ENCODE assay signal across 15 cellular contexts in genomic region chr21:36847189-36847588, GRCh38.
DNase-seq lines count a peak whose midpoint lies in the region; ATAC-seq and TF ChIP-seq lines count a peak whose summit lies in the region.
"Had no signal": no experiment of that assay in that cellular context is flagged by ENCODE, and none has a peak within 500 bp of the region (broad histone marks: within the 10 kb centered on the region; RNA-seq: fewer than 3 reads in every experiment).

No MANE protein-coding gene starts in this region.

- H3K4me1 ChIP-seq in esophagus squamous epithelium, result peaks cover 0 to 32% (median 3%) of the 10 kb centered on the region in 3 donors
- peaks cover 18% of the 10 kb centered on the region for H3K4me1 ChIP-seq in osteoblast (ENCODE audit: insufficient read depth, low read length)

- H3K79me2 ChIP-seq in osteoblast (ENCODE audit: insufficient read depth, low read length), result peaks cover 2% of the 10 kb centered on the region

- intact Hi-C loops in esophagus squamous epithelium (cut with DNase I), result no loop called here

- no peak for TF ChIP-seq CTCF in esophagus squamous epithelium (IDR thresholded peaks at IDR 0.05)
- no peak for TF ChIP-seq CTCF in osteoblast (IDR thresholded peaks at IDR 0.05; ENCODE audit: extremely low read depth, low read depth, low read length)

- no peaks in the 10 kb centered on the region for H4K20me1 ChIP-seq in osteoblast (ENCODE audit: insufficient read depth, low read length)

- peak overlapping the region; percentile 51 for H3K4me2 ChIP-seq in osteoblast (ENCODE audit: insufficient read depth, low read length)

- H3K27me3 ChIP-seq in esophagus squamous epithelium (no peaks in the 10 kb centered on the region), osteoblast (ENCODE audit: insufficient read depth, low read length) (no peaks in the 10 kb centered on the region)

- peak; percentile 68 for DNase-seq in Daoy (ENCODE audit: low read depth)
- DNase-seq in RPMI7951 (ENCODE audit: low read depth), result peak; percentile 77
- DNase-seq in esophagus squamous epithelium (lab: John Stamatoyannopoulos, UW), result no peak
- peak; percentile 94 for DNase-seq in osteoblast (ENCODE audit: insufficient read length, low spot score, missing footprints)
- DNase-seq in SIG-M5 (lab: John Stamatoyannopoulos, UW), result no peak
- no peak for DNase-seq in stimulated activated CD4-positive, alpha-beta T cell treated with anti-CD3 and anti-CD28 coated beads, Interleukin-4, amount 100 ng/mL, for 4 hours
- no peak for DNase-seq in cortex of kidney (lab: John Stamatoyannopoulos, UW)
- DNase-seq: activated T-cell treated with anti-CD3 and anti-CD28 coated beads for 4 hours; DND-41; left cardiac atrium; NCI-H510A treated with DMSO at 0.1 percent for 48 hours; small intestine; stimulated activated naive CD4-positive, alpha-beta T cell treated with Interleukin-2 at 50 U/mL for 16 hours; T-helper 9 cell had no signal

- H3K27ac ChIP-seq in esophagus squamous epithelium (peak overlapping the region in 3 of 4 donors; percentile 18 to 71 (median 60)), osteoblast (ENCODE audit: low read depth, low read length) (peak overlapping the region; percentile 79)

- H2AFZ ChIP-seq in osteoblast (ENCODE audit: low read length), result no peak overlapping the region

- WGBS in esophagus squamous epithelium, 2 donors, result 16 to 32% methylated on average over 5 of the region's 5 CpGs

- H3K4me3 ChIP-seq in esophagus squamous epithelium, result no peak overlapping the region
- H3K4me3 ChIP-seq in osteoblast (ENCODE audit: insufficient read depth, low read length), result no peak overlapping the region

- no peak for ATAC-seq in HG02610 (IDR thresholded peaks at IDR 0.05; ENCODE audit: unreplicated experiment)

- H3K9me3 ChIP-seq in esophagus squamous epithelium (no peaks in the 10 kb centered on the region), osteoblast (ENCODE audit: low read depth, low read length) (no peaks in the 10 kb centered on the region)

- H3K36me3 ChIP-seq in esophagus squamous epithelium (no peaks in the 10 kb centered on the region), osteoblast (ENCODE audit: insufficient read depth, low read length) (no peaks in the 10 kb centered on the region)

- TF ChIP-seq POLR2A in esophagus squamous epithelium (IDR thresholded peaks at IDR 0.05), result no peak

Comparison
In these comparisons a context has a peak if more than half of its experiments do, and no peak if none do; other contexts are left out.
1. DNase-seq: peak in Daoy (single experiment), RPMI7951 (single experiment) and osteoblast (single experiment); none in esophagus squamous epithelium (single experiment), SIG-M5 (single experiment), stimulated activated CD4-positive, alpha-beta T cell treated with anti-CD3 and anti-CD28 coated beads, Interleukin-4, amount 100 ng/mL, for 4 hours (0 of 2) and cortex of kidney (single experiment).